ENCODE assay signal across 19 cellular contexts in genomic region chr3:52507359-52507758, GRCh38. TPM values are rescaled to one million over a fixed set of nuclear protein-coding genes. Genes with fewer than 3 reads are reported as not detected.
A peak's percentile ranks its signal among the peaks of the same experiment; 100 is the strongest.
DNase-seq lines count a peak whose midpoint lies in the region; ATAC-seq and TF ChIP-seq lines count a peak whose summit lies in the region.
"Had no signal": no experiment of that assay in that cellular context is flagged by ENCODE, and none has a peak within 500 bp of the region (broad histone marks: within the 10 kb centered on the region; RNA-seq: fewer than 3 reads in every experiment).

No MANE protein-coding gene starts in this region.

- no peak overlapping the region for H2AK5ac ChIP-seq in mesendoderm (ENCODE audit: low read length)

- no peaks in the 10 kb centered on the region for H3K79me1 ChIP-seq in mesendoderm (ENCODE audit: low read length)

- H3K27ac Mint-ChIP-seq in chondrocyte (ENCODE audit: unreplicated experiment) = peak overlapping the region; percentile 4

- DNase-seq in DMS53 (lab: John Stamatoyannopoulos, UW) = peak; percentile 71
- peak; percentile 93 for DNase-seq in LHCN-M2 (ENCODE audit: low read depth)
- DNase-seq in chondrocyte (ENCODE audit: low spot score) = no peak
- DNase-seq in mesendoderm = peak; percentile 37
- no peak for DNase-seq in stimulated activated CD4-positive, alpha-beta T cell treated with anti-CD3 and anti-CD28 coated beads, Interleukin-4, amount 100 ng/mL, for 1 hour
- no peak for DNase-seq in AML-193 (lab: John Stamatoyannopoulos, UW)
- no peak for DNase-seq in psoas muscle
- DNase-seq in Right ventricle myocardium inferior (ENCODE audit: missing footprints) = no peak
- DNase-seq: activated CD4-positive, CD25-positive, alpha-beta regulatory T cell treated with anti-CD3 and anti-CD28 coated beads, Interleukin-2, amount 50 U/mL, for 72 hours; activated T-cell treated with anti-CD3 and anti-CD28 coated beads, Interleukin-2, amount 50 U/mL, for 48 hours; aorta; effector memory CD4-positive, alpha-beta T cell; NCI-H1092 treated with DMSO at 0.1 percent for 48 hours; NCI-H524; posterior cingulate gyrus; stimulated activated CD4-positive, alpha-beta T cell treated with anti-CD3 and anti-CD28 coated beads, Interleukin-4, amount 100 ng/mL, for 4 hours; stomach had no signal

- no CpG with 5 or more reads among the region's 5 CpGs for WGBS in mesendoderm (ENCODE audit: extremely low coverage, insufficient coverage, low lambda C conversion rate)
- WGBS in psoas muscle, 3 donors = 72 to 74% (median 73%) methylated on average over 5 of the region's 5 CpGs

- TF ChIP-seq CTCF in chondrocyte (IDR thresholded peaks at IDR 0.05) = no peak
- no peak for TF ChIP-seq CTCF in psoas muscle (IDR thresholded peaks at IDR 0.05)

- no peak overlapping the region for H3K4me2 ChIP-seq in mesendoderm (ENCODE audit: low read length)

- peaks cover 5% of the 10 kb centered on the region for H3K4me1 Mint-ChIP-seq in chondrocyte (ENCODE audit: low read depth)
- H3K4me1 Mint-ChIP-seq: CD14-positive monocyte had no signal

- no peak overlapping the region for H3K9ac ChIP-seq in mesendoderm (ENCODE audit: low read length)

- H3K9me3 ChIP-seq in psoas muscle = no peaks in the 10 kb centered on the region
- H3K9me3 ChIP-seq: stomach had no signal

- H2BK120ac ChIP-seq in mesendoderm (ENCODE audit: low read depth, low read length) = no peak overlapping the region

- no peak overlapping the region for H4K5ac ChIP-seq in mesendoderm (ENCODE audit: low read length)

- H3K4ac ChIP-seq in mesendoderm (ENCODE audit: low read depth, low read length) = no peak overlapping the region

- H2BK15ac ChIP-seq in mesendoderm (replicated peaks; ENCODE audit: low read depth) = no peak overlapping the region

- no peak overlapping the region for H3K56ac ChIP-seq in mesendoderm (ENCODE audit: low read length)

- H3K79me2 ChIP-seq in mesendoderm (ENCODE audit: control insufficient read depth, insufficient read depth, low read length) = no peaks in the 10 kb centered on the region

- H3K27me3 ChIP-seq in mesendoderm (ENCODE audit: insufficient read depth, low read length, poor library complexity) (no peaks in the 10 kb centered on the region), psoas muscle (ENCODE audit: insufficient read depth in 3 of 3, low read length in 2 of 3) (no peaks in the 10 kb centered on the region)
- H3K27me3 ChIP-seq: stomach had no signal

- no peaks in the 10 kb centered on the region for H3K9me3 Mint-ChIP-seq in chondrocyte (ENCODE audit: low read depth)
- H3K9me3 Mint-ChIP-seq: CD14-positive monocyte had no signal

- H3K18ac ChIP-seq in mesendoderm (ENCODE audit: low read length) = no peak overlapping the region

- H3K4me1 ChIP-seq in mesendoderm (ENCODE audit: control insufficient read depth, low read depth, low read length) = no peaks in the 10 kb centered on the region
- no peaks in the 10 kb centered on the region for H3K4me1 ChIP-seq in psoas muscle
- H3K4me1 ChIP-seq: stomach had no signal

- no peak overlapping the region for H2BK5ac ChIP-seq in mesendoderm (ENCODE audit: low read length)

- no peak overlapping the region for H4K8ac ChIP-seq in mesendoderm (ENCODE audit: low read depth, low read length)

- H3K27ac ChIP-seq in mesendoderm (ENCODE audit: low read depth, low read length) (no peak overlapping the region), psoas muscle (no peak overlapping the region)
- H3K27ac ChIP-seq: stomach had no signal

- H3K4me3 Mint-ChIP-seq in chondrocyte (ENCODE audit: unreplicated experiment) = no peak overlapping the region
- H3K4me3 Mint-ChIP-seq: CD14-positive monocyte had no signal

- no peak overlapping the region for H3K23ac ChIP-seq in mesendoderm (ENCODE audit: low read length)

- H3K36me3 ChIP-seq in mesendoderm (ENCODE audit: control insufficient read depth, insufficient read depth, low read length) (no peaks in the 10 kb centered on the region), psoas muscle (ENCODE audit: insufficient read depth in 1 of 2, low read depth in 1 of 2) (no peaks in the 10 kb centered on the region)

- no peaks in the 10 kb centered on the region for H3K36me3 Mint-ChIP-seq in chondrocyte (ENCODE audit: low read depth)

- H3K27me3 Mint-ChIP-seq in chondrocyte (ENCODE audit: low read depth) = peaks cover 3% of the 10 kb centered on the region

- intact Hi-C loops in psoas muscle (cut with DNase I) (no loop called here), Right ventricle myocardium inferior (cut with DNase I) (no loop called here)

- no peak for ATAC-seq in psoas muscle
- no peak for ATAC-seq in Right ventricle myocardium inferior

- H3K4me3 ChIP-seq in mesendoderm (ENCODE audit: low read length) = no peak overlapping the region
- no peak overlapping the region for H3K4me3 ChIP-seq in psoas muscle
- H3K4me3 ChIP-seq: lung, stomach had no signal

RNA-seq across cellular contexts. Expression of gene STAB1, which starts 12.2 kb away (rescaled TPM):
- total RNA-seq in LHCN-M2 (2014; rRNA removed) (under 0.01 TPM in 1 of 2 replicates, not detected in the other), chondrocyte (not detected in 3 replicates), psoas muscle (10 to 100 TPM; 29.0 to 47.5 (median 41.9) TPM), Right ventricle myocardium inferior (88.1 TPM)
- not detected for polyA plus RNA-seq in LHCN-M2 (2012)
- polyA plus RNA-seq in mesendoderm (2013, experiment 1 of 2) = 0.21 TPM
- polyA plus RNA-seq in mesendoderm (2013, experiment 2 of 2) = 0.32 TPM
- 10 to 100 TPM; 15.9 to 27.4 (median 22.5) TPM for polyA plus RNA-seq in psoas muscle

RNA-seq across cellular contexts. Expression of gene NT5DC2, which starts 26.3 kb away (rescaled TPM):
- total RNA-seq in LHCN-M2 (2014; rRNA removed) (118 and 133 TPM in 2 replicates), chondrocyte (283 to 309 TPM (median 298 TPM) in 3 replicates), psoas muscle (10 to 100 TPM in 2 of 4 donors, 1 to 10 TPM in 2; 6.8 to 13.7 (median 10.4) TPM), Right ventricle myocardium inferior (105 TPM)
- polyA plus RNA-seq in LHCN-M2 (2012) = 121 TPM
- polyA plus RNA-seq in mesendoderm (2013, experiment 1 of 2) = 171 TPM
- polyA plus RNA-seq in mesendoderm (2013, experiment 2 of 2) = 169 TPM
- polyA plus RNA-seq in psoas muscle = 10 to 100 TPM in 2 of 3 donors, 1 to 10 TPM in 1; 8.8 to 10.5 (median 10.3) TPM

RNA-seq across cellular contexts. Expression of gene UQCC5, which starts 29.0 kb away (rescaled TPM):
- total RNA-seq in LHCN-M2 (2014; rRNA removed) (1.1 and 1.7 TPM in 2 replicates), chondrocyte (13.7 to 30.4 TPM (median 16.9 TPM) in 3 replicates), psoas muscle (10 to 100 TPM; 29.5 to 32.7 (median 31.0) TPM), Right ventricle myocardium inferior (71.1 TPM)
- polyA plus RNA-seq in LHCN-M2 (2012) = 143 TPM
- polyA plus RNA-seq in mesendoderm (2013, experiment 1 of 2) = 72.7 TPM
- 77.0 TPM for polyA plus RNA-seq in mesendoderm (2013, experiment 2 of 2)
- polyA plus RNA-seq in psoas muscle = 10 to 100 TPM; 34.4 to 95.4 (median 67.9) TPM

RNA-seq across cellular contexts. Expression of gene NISCH, which starts 52.0 kb away (rescaled TPM):
- 45.7 and 48.7 TPM in 2 replicates for total RNA-seq in LHCN-M2 (2014; rRNA removed)
- polyA plus RNA-seq in LHCN-M2 (2012) = 36.3 TPM
- 97.6 to 121 TPM (median 101 TPM) in 3 replicates for total RNA-seq in chondrocyte
- polyA plus RNA-seq in mesendoderm (2013, experiment 1 of 2) = 28.4 TPM
- polyA plus RNA-seq in mesendoderm (2013, experiment 2 of 2) = 29.0 TPM
- total RNA-seq in psoas muscle = 10 to 100 TPM; 16.7 to 33.4 (median 28.1) TPM
- 10 to 100 TPM; 14.3 to 28.8 (median 15.8) TPM for polyA plus RNA-seq in psoas muscle
- 45.6 TPM for total RNA-seq in Right ventricle myocardium inferior

RNA-seq across cellular contexts. Expression of gene TNNC1, which starts 53.5 kb away (rescaled TPM):
- total RNA-seq in LHCN-M2 (2014; rRNA removed) (1.5 and 8.2 TPM in 2 replicates), chondrocyte (3.3 to 13.7 TPM (median 12.7 TPM) in 3 replicates), psoas muscle (1,000 to 10,000 TPM; 5,645 to 6,422 (median 6,257) TPM), Right ventricle myocardium inferior (9,051 TPM)
- 56.7 TPM for polyA plus RNA-seq in LHCN-M2 (2012)
- 6.0 TPM for polyA plus RNA-seq in mesendoderm (2013, experiment 1 of 2)
- polyA plus RNA-seq in mesendoderm (2013, experiment 2 of 2) = 6.5 TPM
- 1,000 to 10,000 TPM; 4,153 to 7,172 (median 6,558) TPM for polyA plus RNA-seq in psoas muscle
- polyA plus RNA-seq: CD14-positive monocyte had no signal

Comparison
In these comparisons a context has a peak if more than half of its experiments do, and no peak if none do; other contexts are left out.
1. DNase-seq: peak in DMS53 (single experiment), LHCN-M2 (single experiment) and mesendoderm (single experiment); none in chondrocyte (single experiment), stimulated activated CD4-positive, alpha-beta T cell treated with anti-CD3 and anti-CD28 coated beads, Interleukin-4, amount 100 ng/mL, for 1 hour (single experiment), AML-193 (0 of 2), psoas muscle (0 of 2) and Right ventricle myocardium inferior (single experiment).
2. RNA of gene STAB1, which starts 12.2 kb away (total RNA-seq): 88.1 TPM in Right ventricle myocardium inferior (single experiment) and 29.0 to 47.5 TPM in psoas muscle; not detected in chondrocyte and under 0.01 TPM in LHCN-M2; every median in the first group is over 10 times any median in the second.